14 cellular contexts compared by ENCODE assay signal in the genomic region with DNA sequence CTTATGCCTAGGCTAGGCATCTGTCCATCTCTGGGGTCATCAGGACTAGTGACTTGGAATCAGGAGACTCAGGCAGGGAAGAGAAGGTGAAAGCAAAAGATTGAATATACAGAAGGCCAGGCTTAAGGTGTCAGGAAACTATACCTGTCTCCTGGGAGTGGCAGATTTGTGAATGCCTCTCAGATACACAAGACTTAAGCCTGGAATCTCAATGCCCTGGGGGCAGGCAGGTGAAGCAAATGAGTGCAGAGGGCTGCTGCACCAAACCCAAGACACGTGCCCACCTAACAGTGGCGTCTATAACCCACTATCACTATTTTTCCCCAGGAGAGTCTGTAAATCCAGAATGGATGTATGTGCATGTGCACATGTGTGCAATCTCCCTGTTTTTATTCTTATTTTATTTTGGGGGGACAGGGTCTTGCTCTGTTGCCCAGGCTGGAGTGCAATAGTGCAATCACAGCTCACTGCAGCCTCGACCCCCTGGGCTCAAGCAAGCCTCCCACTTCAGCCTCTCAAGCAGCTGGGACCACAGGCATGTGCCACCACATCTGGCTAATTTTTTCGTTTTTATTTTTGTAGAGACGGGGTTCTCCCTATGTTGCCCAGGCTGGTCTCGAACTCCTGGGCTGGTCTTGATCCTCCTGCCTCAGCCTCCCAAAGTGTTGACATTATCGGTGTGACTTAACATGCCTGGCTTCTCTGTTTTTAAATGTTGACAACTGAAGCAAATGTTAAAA. TPM values are rescaled to one million over a fixed set of nuclear protein-coding genes. Genes with fewer than 3 reads are reported as not detected.
DNase-seq lines count a peak whose midpoint lies in the region; ATAC-seq and TF ChIP-seq lines count a peak whose summit lies in the region.
"Had no signal": no experiment of that assay in that cellular context is flagged by ENCODE, and none has a peak within 500 bp of the region (broad histone marks: within the 10 kb centered on the region; RNA-seq: fewer than 3 reads in every experiment).

No MANE protein-coding gene starts in this region.

- H3K9me3 ChIP-seq in gastrocnemius medialis = no peaks in the 10 kb centered on the region

- peaks cover 24 to 29% of the 10 kb centered on the region in 2 donors for H3K4me1 ChIP-seq in gastrocnemius medialis
- no peaks in the 10 kb centered on the region for H3K4me1 ChIP-seq in foreskin keratinocyte

- TF ChIP-seq CTCF in gastrocnemius medialis (IDR thresholded peaks at IDR 0.05 in 4 of 5, conservative IDR thresholded peaks at IDR 0.05 in 1 of 5) (no peak), foreskin keratinocyte (conservative IDR thresholded peaks at IDR 0.05) (no peak)

- CTCF ChIA-PET in activated CD4-positive, alpha-beta T cell treated with anti-CD3 and anti-CD28 coated beads for 36 hours (lab: Charles Lee) = interaction anchor here (0.7 to 2.8 kb wide), 6 partner anchors 12 to 837 kb away, joined by 3 to 16 read pairs (median 4); no protein-coding TSS in a partner anchor

- H3K4me1 Mint-ChIP-seq in activated CD4-positive, alpha-beta T cell treated with anti-CD3 and anti-CD28 coated beads for 36 hours = peaks cover 52% of the 10 kb centered on the region
- H3K4me1 Mint-ChIP-seq in activated naive CD8-positive, alpha-beta T cell (ENCODE audit: low read depth) = peaks cover 51% of the 10 kb centered on the region
- peaks cover 41 to 48% of the 10 kb centered on the region in 2 donors for H3K4me1 Mint-ChIP-seq in natural killer cell treated with Interleukin-12 subunit alpha and Interleukin-12 subunit beta and Interleukin-15 and Interleukin-18, amount 100 ng/mL, for 72 hours (ENCODE audit: low read depth in 2 of 2)

- peak overlapping the region; percentile 22 for H3K4me3 Mint-ChIP-seq in activated CD4-positive, alpha-beta T cell treated with anti-CD3 and anti-CD28 coated beads for 36 hours
- H3K4me3 Mint-ChIP-seq in activated naive CD8-positive, alpha-beta T cell = peak overlapping the region; percentile 53
- peak overlapping the region; percentile 72 for H3K4me3 Mint-ChIP-seq in natural killer cell treated with Interleukin-12 subunit alpha and Interleukin-12 subunit beta and Interleukin-15 and Interleukin-18, amount 100 ng/mL, for 72 hours
- H3K4me3 Mint-ChIP-seq: dendritic cell treated with granulocyte-macrophage colony-stimulating factor and Interleukin-4, amounts not matched to agents 40 ng/mL and 50 ng/mL, for 4 days had no signal

- H3K27ac ChIP-seq in gastrocnemius medialis (peak overlapping the region in 1 of 4 donors; percentile 96), foreskin keratinocyte (no peak overlapping the region)

- H3K9me3 Mint-ChIP-seq in activated CD4-positive, alpha-beta T cell treated with anti-CD3 and anti-CD28 coated beads for 36 hours (ENCODE audit: low read depth) = no peaks in the 10 kb centered on the region
- H3K9me3 Mint-ChIP-seq in activated naive CD8-positive, alpha-beta T cell (ENCODE audit: low read depth) = no peaks in the 10 kb centered on the region
- no peaks in the 10 kb centered on the region for H3K9me3 Mint-ChIP-seq in natural killer cell treated with Interleukin-12 subunit alpha and Interleukin-12 subunit beta and Interleukin-15 and Interleukin-18, amount 100 ng/mL, for 72 hours
- H3K9me3 Mint-ChIP-seq: dendritic cell treated with granulocyte-macrophage colony-stimulating factor and Interleukin-4, amounts not matched to agents 40 ng/mL and 50 ng/mL, for 4 days had no signal

- H3K27ac Mint-ChIP-seq in activated CD4-positive, alpha-beta T cell treated with anti-CD3 and anti-CD28 coated beads for 36 hours = no peak overlapping the region
- peak overlapping the region; percentile 62 for H3K27ac Mint-ChIP-seq in activated naive CD8-positive, alpha-beta T cell
- peak overlapping the region; percentile 45 to 74 for H3K27ac Mint-ChIP-seq in natural killer cell treated with Interleukin-12 subunit alpha and Interleukin-12 subunit beta and Interleukin-15 and Interleukin-18, amount 100 ng/mL, for 72 hours
- H3K27ac Mint-ChIP-seq: dendritic cell treated with granulocyte-macrophage colony-stimulating factor and Interleukin-4, amounts not matched to agents 40 ng/mL and 50 ng/mL, for 4 days had no signal

- in situ Hi-C loops in gastrocnemius medialis (cut with MboI; ENCODE audit: low sequenced_read_pairs in 4 of 4) = no loop called here

- H3K36me3 ChIP-seq in gastrocnemius medialis = no peaks in the 10 kb centered on the region

- no peaks in the 10 kb centered on the region for H3K27me3 ChIP-seq in gastrocnemius medialis
- no peaks in the 10 kb centered on the region for H3K27me3 ChIP-seq in foreskin keratinocyte

- TF ChIP-seq POLR2A in gastrocnemius medialis (IDR thresholded peaks at IDR 0.05) = no peak

- no peak for ATAC-seq in activated CD4-positive, alpha-beta T cell treated with anti-CD3 and anti-CD28 coated beads for 36 hours
- ATAC-seq in natural killer cell treated with Interleukin-12 subunit alpha and Interleukin-12 subunit beta and Interleukin-15 and Interleukin-18, amount 100 ng/mL, for 72 hours = no peak
- ATAC-seq in HG02938 (IDR thresholded peaks at IDR 0.05; ENCODE audit: unreplicated experiment) (no peak), gastrocnemius medialis (no peak), foreskin keratinocyte (no peak)

- POLR2A ChIA-PET in activated CD4-positive, alpha-beta T cell treated with anti-CD3 and anti-CD28 coated beads for 36 hours (lab: Charles Lee) = interaction anchor here (0.5 to 2.4 kb wide), 3 partner anchors 12 to 322 kb away, joined by 3 to 16 read pairs (median 7); no protein-coding TSS in a partner anchor

- peaks cover 2% of the 10 kb centered on the region for H3K27me3 Mint-ChIP-seq in activated CD4-positive, alpha-beta T cell treated with anti-CD3 and anti-CD28 coated beads for 36 hours
- no peaks in the 10 kb centered on the region for H3K27me3 Mint-ChIP-seq in activated naive CD8-positive, alpha-beta T cell
- H3K27me3 Mint-ChIP-seq in natural killer cell treated with Interleukin-12 subunit alpha and Interleukin-12 subunit beta and Interleukin-15 and Interleukin-18, amount 100 ng/mL, for 72 hours = no peaks in the 10 kb centered on the region

- H3K36me3 Mint-ChIP-seq in activated CD4-positive, alpha-beta T cell treated with anti-CD3 and anti-CD28 coated beads for 36 hours (ENCODE audit: low read depth) = no peaks in the 10 kb centered on the region
- no peaks in the 10 kb centered on the region for H3K36me3 Mint-ChIP-seq in activated naive CD8-positive, alpha-beta T cell
- no peaks in the 10 kb centered on the region for H3K36me3 Mint-ChIP-seq in natural killer cell treated with Interleukin-12 subunit alpha and Interleukin-12 subunit beta and Interleukin-15 and Interleukin-18, amount 100 ng/mL, for 72 hours

- no peak overlapping the region for H3K4me3 ChIP-seq in gastrocnemius medialis

- no peak for DNase-seq in activated CD4-positive, alpha-beta T cell treated with anti-CD3 and anti-CD28 coated beads for 36 hours
- DNase-seq in activated CD4-positive, alpha-beta T cell treated with anti-CD3 and anti-CD28 coated beads for 1 hour = no peak
- peak; percentile 36 for DNase-seq in ELF-1 (ENCODE audit: low read depth, low spot score)
- no peak for DNase-seq in natural killer cell treated with Interleukin-12 subunit alpha and Interleukin-12 subunit beta and Interleukin-15 and Interleukin-18, amount 100 ng/mL, for 72 hours (ENCODE audit: low spot score)
- no peak for DNase-seq in gastrocnemius medialis
- DNase-seq in foreskin keratinocyte = no peak
- DNase-seq: H7, kidney glomerular epithelial cell, midbrain, MV-4-11, nucleus accumbens had no signal

- intact Hi-C loops in activated CD4-positive, alpha-beta T cell treated with anti-CD3 and anti-CD28 coated beads for 36 hours (cut with DNase I, micrococcal nuclease) = loop anchor here (1.0 to 5.0 kb wide), 11 partner anchors 16 to 629 kb away; a partner anchor contains a TSS
- intact Hi-C loops in gastrocnemius medialis (cut with DNase I; ENCODE audit: low total_unique reads) = no loop called here

RNA-seq across cellular contexts. Expression of a gene that starts 31.9 kb away (rescaled TPM):
- 10 to 100 TPM; 16.0 to 21.1 TPM for total RNA-seq in activated CD4-positive, alpha-beta T cell treated with anti-CD3 and anti-CD28 coated beads for 36 hours
- total RNA-seq in natural killer cell treated with Interleukin-12 subunit alpha and Interleukin-12 subunit beta and Interleukin-15 and Interleukin-18, amount 100 ng/mL, for 72 hours = 10 to 100 TPM; 25.3 to 35.2 TPM
- total RNA-seq in gastrocnemius medialis = 100 to 1,000 TPM in 1 of 4 donors, 10 to 100 TPM in 3; 16.3 to 110 (median 53.5) TPM
- total RNA-seq in foreskin keratinocyte = 59.6 and 63.2 TPM in 2 replicates
- polyA plus RNA-seq in foreskin keratinocyte = 24.5 and 33.4 TPM in 2 replicates

Comparison
In these comparisons a context has a peak if more than half of its experiments do, and no peak if none do; other contexts are left out.
1. H3K4me3 Mint-ChIP-seq: peak in every context shown above with its lines; median percentile 72 in natural killer cell treated with Interleukin-12 subunit alpha and Interleukin-12 subunit beta and Interleukin-15 and Interleukin-18, amount 100 ng/mL, for 72 hours; 53 in activated naive CD8-positive, alpha-beta T cell; 22 in activated CD4-positive, alpha-beta T cell treated with anti-CD3 and anti-CD28 coated beads for 36 hours.